Comparison of ENCODE assay signal across 20 cellular contexts in the genomic region with DNA sequence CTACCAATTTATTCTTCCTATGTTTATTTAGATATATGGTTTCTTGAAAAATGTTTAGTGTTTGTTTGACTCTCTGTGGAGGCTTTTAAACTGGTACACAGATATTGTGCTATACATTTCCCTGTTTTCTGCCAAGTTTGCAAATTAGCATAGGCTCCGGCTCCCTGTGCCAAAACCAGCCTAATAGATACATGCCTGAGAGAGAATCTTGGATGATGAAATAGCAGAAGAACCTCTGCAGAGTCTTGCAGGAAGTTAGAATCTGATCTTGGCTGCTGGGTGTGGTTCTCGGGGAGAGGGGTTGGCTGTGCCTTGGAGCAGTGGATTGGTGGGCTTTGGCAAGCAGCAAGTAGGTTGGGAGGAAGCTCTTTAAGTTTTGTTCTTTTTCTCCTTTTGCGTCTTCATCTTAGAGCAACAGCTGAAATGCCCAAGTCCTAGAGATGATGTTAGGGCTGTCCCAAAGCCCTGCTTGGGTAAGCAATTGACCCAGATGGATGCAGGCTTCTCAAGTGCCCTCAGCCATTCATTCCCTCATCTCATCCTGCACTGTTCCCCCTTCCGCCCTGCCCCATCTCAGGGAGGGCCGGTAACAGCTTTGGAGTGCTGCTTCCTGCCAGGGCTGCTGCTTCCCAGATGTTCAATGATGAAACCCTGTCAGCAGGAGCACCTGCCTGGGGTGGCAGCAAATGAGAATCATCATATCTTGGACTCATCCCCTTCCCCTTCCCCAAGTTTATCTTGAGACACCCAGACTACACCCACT. TPM values are rescaled to one million over a fixed set of nuclear protein-coding genes. Genes with fewer than 3 reads are reported as not detected.
"Had no signal": no experiment of that assay in that cellular context is flagged by ENCODE, and none has a peak within 500 bp of the region (broad histone marks: within the 10 kb centered on the region; RNA-seq: fewer than 3 reads in every experiment).

No MANE protein-coding gene starts in this region.

- H3K4me2 ChIP-seq: smooth muscle cell had no signal

- H3K4me3 ChIP-seq: smooth muscle cell, thyroid gland, uterus had no signal

- H3K9me3 ChIP-seq: thyroid gland, uterus had no signal

- H3K36me3 ChIP-seq: thyroid gland, uterus had no signal

- H3K27ac ChIP-seq: epithelial cell of prostate, thyroid gland, uterus had no signal

- H3K4me1 ChIP-seq: thyroid gland, uterus had no signal

- H3K27me3 ChIP-seq: thyroid gland, uterus had no signal

- DNase-seq: activated CD4-positive, alpha-beta T cell treated with anti-CD3 and anti-CD28 coated beads for 1 hour; activated CD4-positive, alpha-beta T cell treated with anti-CD3 and anti-CD28 coated beads, Interleukin-2, amount 50 U/mL, for 48 hours; activated gamma-delta T cell treated with Interleukin-2 at 50 U/mL for 16 hours; activated naive CD8-positive, alpha-beta T cell treated with anti-CD3 and anti-CD28 coated beads, Interleukin-2, amount 50 U/mL, for 24 hours; activated T-cell treated with anti-CD3 and anti-CD28 coated beads, Interleukin-2, amount 50 U/mL, for 48 hours; caudate nucleus; cortex of kidney; effector CD8-positive, alpha-beta T cell; left cardiac atrium; natural killer cell; posterior cingulate gyrus; thyroid gland; uterus had no signal

- ATAC-seq: activated naive CD8-positive, alpha-beta T cell treated with anti-CD3 and anti-CD28 coated beads, Interleukin-2, amount 50 U/mL, for 24 hours; natural killer cell; stimulated activated effector memory CD8-positive, alpha-beta T cell treated with anti-CD3 and anti-CD28 coated beads, Interleukin-12 subunit alpha, Interleukin-12 subunit beta, amount 100 ng/mL, for 72 hours had no signal

RNA-seq across cellular contexts. Expression of a gene that starts 9.3 kb away (rescaled TPM):
- total RNA-seq: astrocyte; fibroblast of villous mesenchyme; natural killer cell; T-helper 2 cell treated with Interferon-gamma antibody and Interleukin-4, amounts not matched to agents 100 ng/mL and 5 ng/mL, for 36 hours had no signal

RNA-seq across cellular contexts. Expression of a gene that starts 46.7 kb away (rescaled TPM):
- total RNA-seq: astrocyte; fibroblast of villous mesenchyme; left cardiac atrium; mucosa of gallbladder; natural killer cell; smooth muscle cell; T-helper 2 cell treated with Interferon-gamma antibody and Interleukin-4, amounts not matched to agents 100 ng/mL and 5 ng/mL, for 36 hours; thyroid gland; uterus had no signal
- polyA plus RNA-seq: smooth muscle cell had no signal
